ENCODE assay signal across 8 cellular contexts in the genomic region with DNA sequence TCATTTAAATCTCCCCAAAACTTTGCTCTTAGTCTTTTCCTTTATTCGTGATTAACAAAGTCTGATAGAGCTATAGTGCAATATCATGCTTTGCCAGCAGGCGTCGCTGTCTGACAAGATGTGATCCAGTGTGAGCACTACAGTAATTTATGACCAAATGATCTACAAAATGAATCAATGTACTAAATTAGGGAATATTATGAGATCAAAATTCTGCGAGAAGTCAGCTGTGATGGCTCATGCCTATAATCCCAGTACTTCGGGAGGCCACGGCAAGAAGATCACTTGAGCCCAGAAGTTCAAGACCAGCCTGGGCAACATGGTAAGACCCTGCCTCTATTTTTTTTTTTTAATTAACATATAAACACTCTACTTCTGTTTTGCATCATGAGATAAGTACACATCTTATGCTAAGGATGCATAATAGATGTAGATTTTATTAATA. TPM values are rescaled to one million over a fixed set of nuclear protein-coding genes. Genes with fewer than 3 reads are reported as not detected.
DNase-seq lines count a peak whose midpoint lies in the region; FAIRE-seq and TF ChIP-seq lines count a peak whose summit lies in the region.

No MANE protein-coding gene starts in this region.

- 51% methylated on average over 6 of the region's 6 CpGs for WGBS in esophagus muscularis mucosa
- WGBS in ovary, 3 donors: 47 to 58% (median 57%) methylated on average over 6 of the region's 6 CpGs

- H3K4me3 ChIP-seq in esophagus muscularis mucosa (no peak overlapping the region), ovary (no peak overlapping the region)

- FAIRE-seq in urothelium cell line (lab: Jason Lieb, UNC): no peak

- DNase-seq in NCI-H1105 treated with DMSO at 0.1 percent for 48 hours (lab: John Stamatoyannopoulos, UW): peak; percentile 15
- DNase-seq in NCI-H1105 (lab: John Stamatoyannopoulos, UW): no peak
- peak; percentile 15 for DNase-seq in NCI-H69 (lab: John Stamatoyannopoulos, UW)
- peak; percentile 49 to 94 (median 80) for DNase-seq in activated CD8-positive, alpha-beta memory T cell treated with anti-CD3 and anti-CD28 coated beads for 48 hours (ENCODE audit: low read depth in 2 of 3, low spot score in 2 of 3)
- no peak for DNase-seq in esophagus muscularis mucosa (ENCODE audit: extremely low spot score)
- peak in 4 of 5 donors; percentile 67 to 78 (median 76) for DNase-seq in ovary
- DNase-seq in urothelium cell line (ENCODE audit: low spot score): peak; percentile 29
- no peak for DNase-seq in NCI-H526 treated with DMSO at 0.1 percent for 48 hours (lab: John Stamatoyannopoulos, UW)

- peaks cover 0 to 31% (median 16%) of the 10 kb centered on the region in 4 donors for H3K9me3 ChIP-seq in esophagus muscularis mucosa
- H3K9me3 ChIP-seq in ovary: no peaks in the 10 kb centered on the region

- no peaks in the 10 kb centered on the region for H3K36me3 ChIP-seq in esophagus muscularis mucosa
- H3K36me3 ChIP-seq in ovary: no peaks in the 10 kb centered on the region

- no peak for TF ChIP-seq POLR2A in esophagus muscularis mucosa (IDR thresholded peaks at IDR 0.05; ENCODE audit: low read depth)
- no peak for TF ChIP-seq POLR2A in ovary (IDR thresholded peaks at IDR 0.05)

- H3K4me1 ChIP-seq in esophagus muscularis mucosa (peaks cover 24 to 30% (median 29%) of the 10 kb centered on the region in 4 donors), ovary (ENCODE audit: insufficient read depth) (no peaks in the 10 kb centered on the region)

- intact Hi-C loops in esophagus muscularis mucosa (cut with DNase I) (loop anchor here (2.0 to 5.0 kb wide), 3 partner anchors 168 to 283 kb away; no protein-coding TSS in a partner anchor), ovary (cut with DNase I) (loop anchor here in 3 of 4 donors (2.0 to 10.0 kb wide), 4 partner anchors 168 to 286 kb away; no protein-coding TSS in a partner anchor)

- H3K27ac ChIP-seq in esophagus muscularis mucosa (replicated peaks in 1 of 4): peak overlapping the region; percentile 93 to 99 (median 98)
- H3K27ac ChIP-seq in ovary: no peak overlapping the region

- peak; percentile 93 to 99 (median 97) for TF ChIP-seq CTCF in esophagus muscularis mucosa (IDR thresholded peaks at IDR 0.05)
- peak; percentile 60 to 89 (median 85) for TF ChIP-seq CTCF in ovary (IDR thresholded peaks at IDR 0.05)

- TF ChIP-seq EP300 in esophagus muscularis mucosa (IDR thresholded peaks at IDR 0.05) (no peak), ovary (IDR thresholded peaks at IDR 0.05) (no peak)

- H3K27me3 ChIP-seq in esophagus muscularis mucosa (no peaks in the 10 kb centered on the region), ovary (no peaks in the 10 kb centered on the region)

RNA-seq across cellular contexts. Expression of a gene that starts 3.6 kb away (rescaled TPM):
- total RNA-seq in esophagus muscularis mucosa (100 to 1,000 TPM in 2 of 4 donors, 10 to 100 TPM in 2; 61.0 to 104 (median 97.4) TPM), ovary (10 to 100 TPM; 20.6 to 69.6 (median 34.4) TPM)
- polyA plus RNA-seq in ovary: 10 to 100 TPM; 20.4 to 35.2 TPM

RNA-seq across cellular contexts. Expression of a gene that starts 54.5 kb away (rescaled TPM):
- total RNA-seq in esophagus muscularis mucosa (10 to 100 TPM; 31.1 to 54.4 (median 38.4) TPM), ovary (100 to 1,000 TPM in 3 of 7 donors, 10 to 100 TPM in 4; 63.8 to 148 (median 91.3) TPM)
- polyA plus RNA-seq in ovary: 10 to 100 TPM; 47.0 to 70.4 TPM

Comparison
In these comparisons a context has a peak if more than half of its experiments do, and no peak if none do; other contexts are left out.
1. DNase-seq: peak in NCI-H1105 treated with DMSO at 0.1 percent for 48 hours (single experiment), NCI-H69 (single experiment), activated CD8-positive, alpha-beta memory T cell treated with anti-CD3 and anti-CD28 coated beads for 48 hours (3 of 3), ovary (4 of 5) and urothelium cell line (single experiment); none in NCI-H1105 (single experiment), esophagus muscularis mucosa (single experiment) and NCI-H526 treated with DMSO at 0.1 percent for 48 hours (single experiment).
2. H3K27ac ChIP-seq: peak in esophagus muscularis mucosa (4 of 4); none in ovary (0 of 2).